8 cellular contexts compared by ENCODE assay signal in genomic region chr1:155688318-155689121, GRCh38. TPM values are rescaled to one million over a fixed set of nuclear protein-coding genes. Genes with fewer than 3 reads are reported as not detected.
A peak's percentile ranks its signal among the peaks of the same experiment; 100 is the strongest.
DNase-seq lines count a peak whose midpoint lies in the region; ATAC-seq and TF ChIP-seq lines count a peak whose summit lies in the region.

TSS of gene DAP3 (plus strand) at chr1:155689091. CDS start at chr1:155709780, 20,689 bp downstream.
TSS of gene YY1AP1 (minus strand) at chr1:155688774. CDS start at chr1:155680436, 8,338 bp downstream.

- no peaks in the 10 kb centered on the region for H3K9me3 Mint-ChIP-seq in activated T-cell treated with anti-CD3 and anti-CD28 coated beads, Interleukin-2, amount 50 U/mL, for 4 hours

- H3K27ac ChIP-seq in KMS-11, result peak within 1 kb of the TSS; percentile 88
- peak within 1 kb of the TSS; percentile 91 to 97 (median 94) for H3K27ac ChIP-seq in Peyer's patch
- peak within 1 kb of the TSS; percentile 99 to 100 for H3K27ac ChIP-seq in esophagus (ENCODE audit: low read depth in 2 of 2, low read length in 1 of 2)
- H3K27ac ChIP-seq in muscle layer of colon (ENCODE audit: low read depth, low read length), result peak within 1 kb of the TSS; percentile 100

- H3K4me1 Mint-ChIP-seq in activated T-cell treated with anti-CD3 and anti-CD28 coated beads, Interleukin-2, amount 50 U/mL, for 4 hours (ENCODE audit: low read depth), result peaks cover 68% of the 10 kb centered on the region

- H3K27me3 Mint-ChIP-seq in activated T-cell treated with anti-CD3 and anti-CD28 coated beads, Interleukin-2, amount 50 U/mL, for 4 hours (ENCODE audit: low read depth), result no peaks in the 10 kb centered on the region

- no peaks in the 10 kb centered on the region for H3K9me3 ChIP-seq in Peyer's patch
- H3K9me3 ChIP-seq in esophagus (ENCODE audit: control insufficient read depth in 2 of 2, insufficient read depth in 1 of 2, low read depth in 1 of 2, low read length in 1 of 2), result no peaks in the 10 kb centered on the region
- H3K9me3 ChIP-seq in muscle layer of colon (ENCODE audit: low read length), result no peaks in the 10 kb centered on the region

- peak; percentile 74 for ATAC-seq in GM21737 (IDR thresholded peaks at IDR 0.05; ENCODE audit: unreplicated experiment)
- peak; percentile 85 to 86 for ATAC-seq in activated T-cell treated with anti-CD3 and anti-CD28 coated beads, Interleukin-2, amount 50 U/mL, for 4 hours

- H3K4me2 ChIP-seq in KMS-11, result peak within 1 kb of the TSS; percentile 89

- H3K27me3 ChIP-seq in KMS-11 (ENCODE audit: insufficient read depth, low read depth), result no peaks in the 10 kb centered on the region
- H3K27me3 ChIP-seq in Peyer's patch, result no peaks in the 10 kb centered on the region
- H3K27me3 ChIP-seq in esophagus (ENCODE audit: control insufficient read depth in 1 of 2, insufficient read depth in 2 of 2, low read length in 2 of 2), result no peaks in the 10 kb centered on the region
- no peaks in the 10 kb centered on the region for H3K27me3 ChIP-seq in muscle layer of colon (ENCODE audit: control insufficient read depth in 1 of 2, insufficient read depth in 2 of 2, low read length in 2 of 2)

- H3K36me3 ChIP-seq in KMS-11 (ENCODE audit: insufficient read depth) (peaks cover 35% of the 10 kb centered on the region; the same call in 1 of the 2 replicates), Peyer's patch (peaks cover 0 to 14% (median 0%) of the 10 kb centered on the region in 3 donors), esophagus (ENCODE audit: control insufficient read depth in 2 of 2, insufficient read depth in 2 of 2, low read length in 1 of 2) (peaks cover 0 to 3% of the 10 kb centered on the region in 2 donors), muscle layer of colon (ENCODE audit: insufficient read depth, low read length) (no peaks in the 10 kb centered on the region)

- H3K4me3 ChIP-seq in KMS-11 (IDR thresholded peaks at IDR 0.05; ENCODE audit: insufficient read depth, low read depth, low read length) (peak within 1 kb of the TSS; percentile 97), Peyer's patch (peak within 1 kb of the TSS; percentile 76 to 99 (median 97)), esophagus (ENCODE audit: low read depth in 1 of 2, low read length in 2 of 2) (peak within 1 kb of the TSS; percentile 98 to 99), muscle layer of colon (ENCODE audit: low read depth in 1 of 2, low read length in 2 of 2) (peak within 1 kb of the TSS; percentile 88 to 94)

- TF ChIP-seq CTCF in KMS-11 (conservative IDR thresholded peaks at IDR 0.05; ENCODE audit: low read depth, low read length), result peak; percentile 55; the same call in 1 of the 2 replicates
- TF ChIP-seq CTCF in Peyer's patch (IDR thresholded peaks at IDR 0.05), result peak in 4 of 6 experiments; percentile 9 to 50 (median 36)

- peaks cover 30% of the 10 kb centered on the region for H4K20me1 ChIP-seq in KMS-11 (ENCODE audit: insufficient read depth)

- peak; percentile 40 to 73 for TF ChIP-seq POLR2A in Peyer's patch (IDR thresholded peaks at IDR 0.05)

- peak within 1 kb of the TSS; percentile 87 for H2AFZ ChIP-seq in KMS-11 (ENCODE audit: low read depth)

- H3K9ac ChIP-seq in KMS-11, result peak within 1 kb of the TSS; percentile 97
- peak within 1 kb of the TSS; percentile 78 for H3K9ac ChIP-seq in muscle layer of colon (ENCODE audit: low read length)

- H3K4me3 Mint-ChIP-seq in activated T-cell treated with anti-CD3 and anti-CD28 coated beads, Interleukin-2, amount 50 U/mL, for 4 hours, result peak within 1 kb of the TSS; percentile 97

- DNase-seq in DMS53 treated with DMSO at 0.1 percent for 48 hours (lab: John Stamatoyannopoulos, UW; ENCODE audit: unreplicated experiment) (peak; percentile 76), Peyer's patch (peak; percentile 88 to 95 (median 95))
- peak; percentile 85 for DNase-seq in activated T-cell treated with anti-CD3 and anti-CD28 coated beads, Interleukin-2, amount 50 U/mL, for 4 hours
- DNase-seq in stimulated activated CD8-positive, alpha-beta memory T cell treated with anti-CD3 and anti-CD28 coated beads, Interleukin-4, amount 100 ng/mL, for 48 hours, result peak; percentile 92

- 0% methylated on average over 70 to 85 of the region's 85 CpGs for WGBS in esophagus, 2 donors

- H3K36me3 Mint-ChIP-seq in activated T-cell treated with anti-CD3 and anti-CD28 coated beads, Interleukin-2, amount 50 U/mL, for 4 hours (ENCODE audit: insufficient read depth), result peaks cover 34% of the 10 kb centered on the region

- H3K79me2 ChIP-seq in KMS-11 (ENCODE audit: insufficient read depth, low read depth), result peaks cover 96% of the 10 kb centered on the region

- H3K4me1 ChIP-seq in KMS-11 (ENCODE audit: low read depth, poor library complexity, severe bottlenecking), result peaks cover 60% of the 10 kb centered on the region
- peaks cover 0 to 28% (median 0%) of the 10 kb centered on the region in 4 donors for H3K4me1 ChIP-seq in Peyer's patch
- peaks cover 0 to 3% of the 10 kb centered on the region in 2 donors for H3K4me1 ChIP-seq in esophagus (ENCODE audit: control insufficient read depth in 2 of 2, insufficient read depth in 2 of 2, low read length in 1 of 2)
- H3K4me1 ChIP-seq in muscle layer of colon (ENCODE audit: insufficient read depth, low read length), result peaks cover 18% of the 10 kb centered on the region

RNA-seq across cellular contexts. Expression of gene DAP3, which starts in this region (rescaled TPM):
- total RNA-seq in Peyer's patch, result 100 to 1,000 TPM in 3 of 4 donors, 10 to 100 TPM in 1; 72.8 to 160 (median 153) TPM
- total RNA-seq in activated T-cell treated with anti-CD3 and anti-CD28 coated beads, Interleukin-2, amount 50 U/mL, for 4 hours, result 100 to 1,000 TPM; 194 to 197 (median 196) TPM
- polyA plus RNA-seq in esophagus, result 10 to 100 TPM; 57.6 to 65.8 TPM

RNA-seq across cellular contexts. Expression of gene YY1AP1, which starts in this region (rescaled TPM):
- total RNA-seq in Peyer's patch, result 100 to 1,000 TPM in 2 of 4 donors, 10 to 100 TPM in 2; 64.5 to 144 (median 84.3) TPM
- total RNA-seq in activated T-cell treated with anti-CD3 and anti-CD28 coated beads, Interleukin-2, amount 50 U/mL, for 4 hours, result 10 to 100 TPM; 44.9 to 52.7 (median 50.1) TPM
- 10 to 100 TPM; 31.8 to 37.4 TPM for polyA plus RNA-seq in esophagus

Comparison
In these comparisons a context has a peak if more than half of its experiments do, and no peak if none do; other contexts are left out.
1. Peak in every context shown above with its lines: DNase-seq, ATAC-seq, H3K4me3 ChIP-seq and H3K27ac ChIP-seq.